8 cellular contexts compared by ENCODE assay signal in the genomic region with DNA sequence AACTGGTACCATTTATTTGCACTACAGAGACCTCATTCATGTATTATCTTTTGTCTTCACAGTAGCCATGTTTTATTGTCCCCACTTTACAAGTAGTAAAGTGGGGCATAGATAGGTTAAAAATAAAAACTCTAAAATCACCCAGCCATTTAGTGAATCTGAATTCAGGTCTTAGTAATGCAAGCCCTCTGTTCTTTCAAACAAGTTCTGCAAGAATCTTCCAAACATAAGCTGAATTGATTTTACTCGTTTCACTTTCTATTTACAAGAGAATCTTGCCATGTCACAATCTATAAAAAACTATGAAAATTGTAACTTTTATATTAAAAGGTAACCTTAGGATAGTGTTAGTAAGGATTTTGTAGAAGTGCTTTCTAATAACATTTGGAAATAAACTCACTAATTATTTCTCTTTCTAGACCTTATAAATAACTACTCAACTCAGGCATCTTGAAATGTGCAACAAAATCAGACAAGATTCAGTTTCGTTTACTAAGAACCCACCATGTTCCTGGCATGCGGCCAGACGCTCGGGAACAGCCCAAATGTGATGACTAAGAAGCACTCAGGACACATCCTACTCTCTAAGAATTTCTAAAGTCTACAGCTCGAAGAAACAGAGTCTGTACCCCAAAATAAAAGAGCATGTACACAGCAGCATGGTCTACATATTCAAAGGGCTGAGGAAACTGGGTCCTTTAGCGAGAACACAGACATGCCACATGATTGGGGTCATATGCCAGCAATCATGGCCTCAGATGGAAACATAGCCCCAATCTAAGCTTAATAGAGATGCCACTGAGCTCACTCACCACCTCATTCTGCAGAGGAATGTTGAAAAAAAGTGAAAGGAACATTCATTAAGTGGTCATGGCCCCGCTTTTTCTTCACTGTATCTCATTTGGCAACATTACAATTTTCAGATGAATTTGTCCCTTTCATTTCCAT.
DNase-seq lines count a peak whose midpoint lies in the region; ATAC-seq, FAIRE-seq and TF ChIP-seq lines count a peak whose summit lies in the region.

No MANE protein-coding gene starts in this region.

- no peak for TF ChIP-seq CTCF in AG10803 (conservative IDR thresholded peaks at IDR 0.05; ENCODE audit: low read length)

- FAIRE-seq in colon (lab: Jason Lieb, UNC) = peak; percentile 65

- DNase-seq in AG10803 (ENCODE audit: low read depth) (peak; percentile 59), NCI-H1105 (lab: John Stamatoyannopoulos, UW) (no peak), OCI-M2 (lab: John Stamatoyannopoulos, UW; ENCODE audit: unreplicated experiment) (no peak)
- peak; percentile 93 for DNase-seq in activated CD4-positive, alpha-beta T cell treated with anti-CD3 and anti-CD28 coated beads for 48 hours
- DNase-seq in stimulated activated CD4-positive, alpha-beta T cell treated with anti-CD3 and anti-CD28 coated beads, Interleukin-15, amount 100 ng/mL, for 1 hour (ENCODE audit: low read depth in 1 of 2, low spot score in 1 of 2) = peak; percentile 48 to 77

- peak; percentile 95 for ATAC-seq in GM19438 (IDR thresholded peaks at IDR 0.05; ENCODE audit: low read depth, unreplicated experiment)
- ATAC-seq in HG03460 (IDR thresholded peaks at IDR 0.05; ENCODE audit: unreplicated experiment) = peak; percentile 90

- no peak overlapping the region for H3K4me3 ChIP-seq in AG10803 (ENCODE audit: low read length)

Comparison
In these comparisons a context has a peak if more than half of its experiments do, and no peak if none do; other contexts are left out.
1. DNase-seq: peak in AG10803 (single experiment), activated CD4-positive, alpha-beta T cell treated with anti-CD3 and anti-CD28 coated beads for 48 hours (single experiment) and stimulated activated CD4-positive, alpha-beta T cell treated with anti-CD3 and anti-CD28 coated beads, Interleukin-15, amount 100 ng/mL, for 1 hour (2 of 2); none in NCI-H1105 (single experiment) and OCI-M2 (single experiment).